In genomic region chr12:116416161-116416560, GRCh38 we compare ENCODE assay signal across 19 cellular contexts.
"Had no signal": no experiment of that assay in that cellular context is flagged by ENCODE, and none has a peak within 500 bp of the region (broad histone marks: within the 10 kb centered on the region; RNA-seq: fewer than 3 reads in every experiment).

No MANE protein-coding gene starts in this region.

- H3K4me1 ChIP-seq: foreskin keratinocyte, right lobe of liver had no signal

- H3K27ac ChIP-seq: foreskin keratinocyte, right lobe of liver had no signal

- H3K36me3 ChIP-seq: right lobe of liver had no signal

- H3K27me3 Mint-ChIP-seq: activated CD8-positive, alpha-beta memory T cell treated with anti-CD3 and anti-CD28 coated beads, Interleukin-2, amount 10 ng/mL, durations not matched to agents 7 days and 5 days; activated naive CD8-positive, alpha-beta T cell; type B pancreatic cell had no signal

- H3K4me3 Mint-ChIP-seq: activated CD8-positive, alpha-beta memory T cell treated with anti-CD3 and anti-CD28 coated beads, Interleukin-2, amount 10 ng/mL, durations not matched to agents 7 days and 5 days; activated naive CD8-positive, alpha-beta T cell; activated T-cell treated with anti-CD3 and anti-CD28 coated beads, Interleukin-2, amount 50 U/mL, for 4 hours; mesothelial cell of epicardium; type B pancreatic cell had no signal

- H3K4me3 ChIP-seq: right lobe of liver had no signal

- H3K9me3 Mint-ChIP-seq: activated T-cell treated with anti-CD3 and anti-CD28 coated beads, Interleukin-2, amount 50 U/mL, for 4 hours; mesothelial cell of epicardium; type B pancreatic cell had no signal

- H3K4me1 Mint-ChIP-seq: activated CD8-positive, alpha-beta memory T cell treated with anti-CD3 and anti-CD28 coated beads, Interleukin-2, amount 10 ng/mL, durations not matched to agents 7 days and 5 days had no signal

- H3K27ac Mint-ChIP-seq: activated CD8-positive, alpha-beta memory T cell treated with anti-CD3 and anti-CD28 coated beads, Interleukin-2, amount 10 ng/mL, durations not matched to agents 7 days and 5 days; activated naive CD8-positive, alpha-beta T cell; mesothelial cell of epicardium; type B pancreatic cell had no signal

- H3K36me3 Mint-ChIP-seq: activated CD8-positive, alpha-beta memory T cell treated with anti-CD3 and anti-CD28 coated beads, Interleukin-2, amount 10 ng/mL, durations not matched to agents 7 days and 5 days; activated naive CD8-positive, alpha-beta T cell; mesothelial cell of epicardium; type B pancreatic cell had no signal

- H3K27me3 ChIP-seq: foreskin keratinocyte, right lobe of liver had no signal

- FAIRE-seq: endothelial cell of umbilical vein, keratinocyte had no signal

- H3K9me3 ChIP-seq: right lobe of liver had no signal

- ATAC-seq: activated CD8-positive, alpha-beta memory T cell treated with anti-CD3 and anti-CD28 coated beads, Interleukin-2, amount 10 ng/mL, durations not matched to agents 7 days and 5 days; activated T-cell treated with anti-CD3 and anti-CD28 coated beads, Interleukin-2, amount 50 U/mL, for 4 hours; foreskin keratinocyte; left ventricle myocardium superior; right lobe of liver had no signal

- DNase-seq: activated CD4-positive, alpha-beta T cell treated with anti-CD3 and anti-CD28 coated beads for 1 hour; activated CD4-positive, alpha-beta T cell treated with anti-CD3 and anti-CD28 coated beads, Interleukin-2, amount 50 U/mL, for 48 hours; activated CD8-positive, alpha-beta memory T cell treated with anti-CD3 and anti-CD28 coated beads, Interleukin-2, amount 10 ng/mL, durations not matched to agents 7 days and 5 days; activated gamma-delta T cell; activated T-cell treated with anti-CD3 and anti-CD28 coated beads, Interleukin-2, amount 50 U/mL, for 4 hours; amygdala; foreskin keratinocyte; head of caudate nucleus; left ventricle myocardium superior; right lobe of liver; stimulated activated CD4-positive, alpha-beta T cell treated with anti-CD3 and anti-CD28 coated beads, Interleukin-2, amount 100 ng/mL, for 24 hours; stimulated activated naive CD4-positive, alpha-beta T cell; substantia nigra; T-helper 9 cell had no signal
